2 cellular contexts compared by ENCODE assay signal in the genomic region with DNA sequence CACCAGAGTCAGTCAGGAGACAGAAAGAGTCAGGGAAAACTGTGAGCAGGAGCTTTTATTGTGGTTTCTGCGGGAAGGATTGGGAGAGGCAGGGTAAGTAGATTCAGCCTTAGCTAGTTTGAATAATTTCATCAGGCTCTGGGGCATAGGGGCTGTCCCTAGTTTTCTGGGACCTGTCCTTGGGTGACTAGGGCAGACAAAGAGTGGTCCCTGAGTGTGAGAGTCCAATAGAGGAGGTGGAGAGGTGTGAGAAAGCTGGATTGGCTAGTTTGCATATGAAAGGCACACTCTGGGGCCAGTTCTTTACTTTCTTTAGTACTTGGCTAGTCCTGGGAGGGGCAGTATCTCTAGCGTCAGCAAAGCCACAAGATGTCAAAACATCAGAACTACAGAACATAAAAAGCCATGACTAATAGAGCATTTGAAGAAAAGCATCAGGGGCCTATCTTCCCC.
TF ChIP-seq lines count a peak whose summit lies in the region.

No MANE protein-coding gene starts in this region.

TF ChIP-seq in IMR-90, 13 proteins besides CTCF, POLR2A, EP300 and RAD21:
- TF ChIP-seq MAFK (IDR thresholded peaks at IDR 0.05; ENCODE audit: low read depth, low read length): peak; percentile 37; the same call in 1 of the 2 replicates
- peak; percentile 66 for TF ChIP-seq FOS (IDR thresholded peaks at IDR 0.05; ENCODE audit: low read depth, low read length)
- no peak for TF ChIP-seq CHD1 (IDR thresholded peaks at IDR 0.05; ENCODE audit: low read depth, low read length)
- TF ChIP-seq, protein P1, sequence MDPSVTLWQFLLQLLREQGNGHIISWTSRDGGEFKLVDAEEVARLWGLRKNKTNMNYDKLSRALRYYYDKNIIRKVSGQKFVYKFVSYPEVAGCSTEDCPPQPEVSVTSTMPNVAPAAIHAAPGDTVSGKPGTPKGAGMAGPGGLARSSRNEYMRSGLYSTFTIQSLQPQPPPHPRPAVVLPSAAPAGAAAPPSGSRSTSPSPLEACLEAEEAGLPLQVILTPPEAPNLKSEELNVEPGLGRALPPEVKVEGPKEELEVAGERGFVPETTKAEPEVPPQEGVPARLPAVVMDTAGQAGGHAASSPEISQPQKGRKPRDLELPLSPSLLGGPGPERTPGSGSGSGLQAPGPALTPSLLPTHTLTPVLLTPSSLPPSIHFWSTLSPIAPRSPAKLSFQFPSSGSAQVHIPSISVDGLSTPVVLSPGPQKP (IDR thresholded peaks at IDR 0.05; ENCODE audit: borderline replicate concordance, low read depth, low read length): no peak
- no peak for TF ChIP-seq RCOR1 (IDR thresholded peaks at IDR 0.05; ENCODE audit: insufficient replicate concordance, low read length)
- no peak for TF ChIP-seq NFE2L2 (IDR thresholded peaks at IDR 0.05; ENCODE audit: low read depth, low read length)
- TF ChIP-seq RFX5 (IDR thresholded peaks at IDR 0.05; ENCODE audit: low read depth, low read length): no peak
- peak; percentile 26; the same call in 1 of the 2 replicates for TF ChIP-seq MAZ (IDR thresholded peaks at IDR 0.05; ENCODE audit: borderline replicate concordance, low read depth, low read length)

TF ChIP-seq in K562, 482 proteins besides CTCF, POLR2A, EP300 and RAD21 (continues in another document):
- no peak for TF ChIP-seq IFI16 (CRISPR knock-in tag; IDR thresholded peaks at IDR 0.05)
- TF ChIP-seq, protein P2, sequence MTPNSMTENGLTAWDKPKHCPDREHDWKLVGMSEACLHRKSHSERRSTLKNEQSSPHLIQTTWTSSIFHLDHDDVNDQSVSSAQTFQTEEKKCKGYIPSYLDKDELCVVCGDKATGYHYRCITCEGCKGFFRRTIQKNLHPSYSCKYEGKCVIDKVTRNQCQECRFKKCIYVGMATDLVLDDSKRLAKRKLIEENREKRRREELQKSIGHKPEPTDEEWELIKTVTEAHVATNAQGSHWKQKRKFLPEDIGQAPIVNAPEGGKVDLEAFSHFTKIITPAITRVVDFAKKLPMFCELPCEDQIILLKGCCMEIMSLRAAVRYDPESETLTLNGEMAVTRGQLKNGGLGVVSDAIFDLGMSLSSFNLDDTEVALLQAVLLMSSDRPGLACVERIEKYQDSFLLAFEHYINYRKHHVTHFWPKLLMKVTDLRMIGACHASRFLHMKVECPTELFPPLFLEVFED (CRISPR knock-in tag; conservative IDR thresholded peaks at IDR 0.05): no peak
- TF ChIP-seq, protein P3, sequence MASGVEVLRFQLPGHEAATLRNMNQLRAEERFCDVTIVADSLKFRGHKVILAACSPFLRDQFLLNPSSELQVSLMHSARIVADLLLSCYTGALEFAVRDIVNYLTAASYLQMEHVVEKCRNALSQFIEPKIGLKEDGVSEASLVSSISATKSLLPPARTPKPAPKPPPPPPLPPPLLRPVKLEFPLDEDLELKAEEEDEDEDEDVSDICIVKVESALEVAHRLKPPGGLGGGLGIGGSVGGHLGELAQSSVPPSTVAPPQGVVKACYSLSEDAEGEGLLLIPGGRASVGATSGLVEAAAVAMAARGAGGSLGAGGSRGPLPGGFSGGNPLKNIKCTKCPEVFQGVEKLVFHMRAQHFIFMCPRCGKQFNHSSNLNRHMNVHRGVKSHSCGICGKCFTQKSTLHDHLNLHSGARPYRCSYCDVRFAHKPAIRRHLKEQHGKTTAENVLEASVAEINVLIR (CRISPR knock-in tag; IDR thresholded peaks at IDR 0.05): peak; percentile 68
- TF ChIP-seq, protein P4, sequence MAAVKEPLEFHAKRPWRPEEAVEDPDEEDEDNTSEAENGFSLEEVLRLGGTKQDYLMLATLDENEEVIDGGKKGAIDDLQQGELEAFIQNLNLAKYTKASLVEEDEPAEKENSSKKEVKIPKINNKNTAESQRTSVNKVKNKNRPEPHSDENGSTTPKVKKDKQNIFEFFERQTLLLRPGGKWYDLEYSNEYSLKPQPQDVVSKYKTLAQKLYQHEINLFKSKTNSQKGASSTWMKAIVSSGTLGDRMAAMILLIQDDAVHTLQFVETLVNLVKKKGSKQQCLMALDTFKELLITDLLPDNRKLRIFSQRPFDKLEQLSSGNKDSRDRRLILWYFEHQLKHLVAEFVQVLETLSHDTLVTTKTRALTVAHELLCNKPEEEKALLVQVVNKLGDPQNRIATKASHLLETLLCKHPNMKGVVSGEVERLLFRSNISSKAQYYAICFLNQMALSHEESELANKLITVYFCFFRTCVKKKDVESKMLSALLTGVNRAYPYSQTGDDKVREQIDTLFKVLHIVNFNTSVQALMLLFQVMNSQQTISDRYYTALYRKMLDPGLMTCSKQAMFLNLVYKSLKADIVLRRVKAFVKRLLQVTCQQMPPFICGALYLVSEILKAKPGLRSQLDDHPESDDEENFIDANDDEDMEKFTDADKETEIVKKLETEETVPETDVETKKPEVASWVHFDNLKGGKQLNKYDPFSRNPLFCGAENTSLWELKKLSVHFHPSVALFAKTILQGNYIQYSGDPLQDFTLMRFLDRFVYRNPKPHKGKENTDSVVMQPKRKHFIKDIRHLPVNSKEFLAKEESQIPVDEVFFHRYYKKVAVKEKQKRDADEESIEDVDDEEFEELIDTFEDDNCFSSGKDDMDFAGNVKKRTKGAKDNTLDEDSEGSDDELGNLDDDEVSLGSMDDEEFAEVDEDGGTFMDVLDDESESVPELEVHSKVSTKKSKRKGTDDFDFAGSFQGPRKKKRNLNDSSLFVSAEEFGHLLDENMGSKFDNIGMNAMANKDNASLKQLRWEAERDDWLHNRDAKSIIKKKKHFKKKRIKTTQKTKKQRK (IDR thresholded peaks at IDR 0.05; ENCODE audit: borderline replicate concordance, low read depth, low read length): no peak
- no peak for TF ChIP-seq CBX1 (IDR thresholded peaks at IDR 0.05; ENCODE audit: low read depth)
- TF ChIP-seq MTA1 (IDR thresholded peaks at IDR 0.05; ENCODE audit: borderline replicate concordance): no peak
- no peak for TF ChIP-seq ZFP1 (CRISPR knock-in tag; IDR thresholded peaks at IDR 0.05)
- TF ChIP-seq, protein P5, sequence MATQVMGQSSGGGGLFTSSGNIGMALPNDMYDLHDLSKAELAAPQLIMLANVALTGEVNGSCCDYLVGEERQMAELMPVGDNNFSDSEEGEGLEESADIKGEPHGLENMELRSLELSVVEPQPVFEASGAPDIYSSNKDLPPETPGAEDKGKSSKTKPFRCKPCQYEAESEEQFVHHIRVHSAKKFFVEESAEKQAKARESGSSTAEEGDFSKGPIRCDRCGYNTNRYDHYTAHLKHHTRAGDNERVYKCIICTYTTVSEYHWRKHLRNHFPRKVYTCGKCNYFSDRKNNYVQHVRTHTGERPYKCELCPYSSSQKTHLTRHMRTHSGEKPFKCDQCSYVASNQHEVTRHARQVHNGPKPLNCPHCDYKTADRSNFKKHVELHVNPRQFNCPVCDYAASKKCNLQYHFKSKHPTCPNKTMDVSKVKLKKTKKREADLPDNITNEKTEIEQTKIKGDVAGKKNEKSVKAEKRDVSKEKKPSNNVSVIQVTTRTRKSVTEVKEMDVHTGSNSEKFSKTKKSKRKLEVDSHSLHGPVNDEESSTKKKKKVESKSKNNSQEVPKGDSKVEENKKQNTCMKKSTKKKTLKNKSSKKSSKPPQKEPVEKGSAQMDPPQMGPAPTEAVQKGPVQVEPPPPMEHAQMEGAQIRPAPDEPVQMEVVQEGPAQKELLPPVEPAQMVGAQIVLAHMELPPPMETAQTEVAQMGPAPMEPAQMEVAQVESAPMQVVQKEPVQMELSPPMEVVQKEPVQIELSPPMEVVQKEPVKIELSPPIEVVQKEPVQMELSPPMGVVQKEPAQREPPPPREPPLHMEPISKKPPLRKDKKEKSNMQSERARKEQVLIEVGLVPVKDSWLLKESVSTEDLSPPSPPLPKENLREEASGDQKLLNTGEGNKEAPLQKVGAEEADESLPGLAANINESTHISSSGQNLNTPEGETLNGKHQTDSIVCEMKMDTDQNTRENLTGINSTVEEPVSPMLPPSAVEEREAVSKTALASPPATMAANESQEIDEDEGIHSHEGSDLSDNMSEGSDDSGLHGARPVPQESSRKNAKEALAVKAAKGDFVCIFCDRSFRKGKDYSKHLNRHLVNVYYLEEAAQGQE (CRISPR knock-in tag; IDR thresholded peaks at IDR 0.05; ENCODE audit: low read depth): no peak
- TF ChIP-seq ZFP36 (IDR thresholded peaks at IDR 0.05; ENCODE audit: low read depth, low read length, partially characterized antibody): no peak
- TF ChIP-seq, protein P6, sequence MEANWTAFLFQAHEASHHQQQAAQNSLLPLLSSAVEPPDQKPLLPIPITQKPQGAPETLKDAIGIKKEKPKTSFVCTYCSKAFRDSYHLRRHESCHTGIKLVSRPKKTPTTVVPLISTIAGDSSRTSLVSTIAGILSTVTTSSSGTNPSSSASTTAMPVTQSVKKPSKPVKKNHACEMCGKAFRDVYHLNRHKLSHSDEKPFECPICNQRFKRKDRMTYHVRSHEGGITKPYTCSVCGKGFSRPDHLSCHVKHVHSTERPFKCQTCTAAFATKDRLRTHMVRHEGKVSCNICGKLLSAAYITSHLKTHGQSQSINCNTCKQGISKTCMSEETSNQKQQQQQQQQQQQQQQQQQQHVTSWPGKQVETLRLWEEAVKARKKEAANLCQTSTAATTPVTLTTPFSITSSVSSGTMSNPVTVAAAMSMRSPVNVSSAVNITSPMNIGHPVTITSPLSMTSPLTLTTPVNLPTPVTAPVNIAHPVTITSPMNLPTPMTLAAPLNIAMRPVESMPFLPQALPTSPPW (CRISPR knock-in tag; IDR thresholded peaks at IDR 0.05): peak; percentile 32; the same call in 1 of the 2 replicates
- TF ChIP-seq MTF1 (CRISPR knock-in tag; IDR thresholded peaks at IDR 0.05; ENCODE audit: borderline replicate concordance): no peak
- TF ChIP-seq PPARD (CRISPR knock-in tag; IDR thresholded peaks at IDR 0.05): no peak
- peak; percentile 42; the same call in 1 of the 2 replicates for TF ChIP-seq FOSL1 (tag; conservative IDR thresholded peaks at IDR 0.05)
- TF ChIP-seq HDAC3 (IDR thresholded peaks at IDR 0.05; ENCODE audit: borderline replicate concordance, partially characterized antibody): no peak
- TF ChIP-seq BRF1 (IDR thresholded peaks at IDR 0.05; ENCODE audit: borderline replicate concordance, extremely low read depth, insufficient read length): no peak
- no peak for TF ChIP-seq POLR3A (IDR thresholded peaks at IDR 0.05; ENCODE audit: borderline replicate concordance, extremely low read depth, insufficient read depth, insufficient read length)
- TF ChIP-seq, protein P7, sequence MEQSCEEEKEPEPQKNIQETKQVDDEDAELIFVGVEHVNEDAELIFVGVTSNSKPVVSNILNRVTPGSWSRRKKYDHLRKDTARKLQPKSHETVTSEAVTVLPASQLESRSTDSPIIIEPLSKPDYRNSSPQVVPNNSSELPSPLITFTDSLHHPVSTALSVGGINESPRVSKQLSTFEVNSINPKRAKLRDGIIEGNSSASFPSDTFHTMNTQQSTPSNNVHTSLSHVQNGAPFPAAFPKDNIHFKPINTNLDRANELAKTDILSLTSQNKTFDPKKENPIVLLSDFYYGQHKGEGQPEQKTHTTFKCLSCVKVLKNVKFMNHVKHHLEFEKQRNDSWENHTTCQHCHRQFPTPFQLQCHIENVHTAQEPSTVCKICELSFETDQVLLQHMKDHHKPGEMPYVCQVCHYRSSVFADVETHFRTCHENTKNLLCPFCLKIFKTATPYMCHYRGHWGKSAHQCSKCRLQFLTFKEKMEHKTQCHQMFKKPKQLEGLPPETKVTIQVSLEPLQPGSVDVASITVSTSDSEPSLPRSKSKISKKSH (CRISPR knock-in tag; IDR thresholded peaks at IDR 0.05): no peak
- TF ChIP-seq, protein P8, sequence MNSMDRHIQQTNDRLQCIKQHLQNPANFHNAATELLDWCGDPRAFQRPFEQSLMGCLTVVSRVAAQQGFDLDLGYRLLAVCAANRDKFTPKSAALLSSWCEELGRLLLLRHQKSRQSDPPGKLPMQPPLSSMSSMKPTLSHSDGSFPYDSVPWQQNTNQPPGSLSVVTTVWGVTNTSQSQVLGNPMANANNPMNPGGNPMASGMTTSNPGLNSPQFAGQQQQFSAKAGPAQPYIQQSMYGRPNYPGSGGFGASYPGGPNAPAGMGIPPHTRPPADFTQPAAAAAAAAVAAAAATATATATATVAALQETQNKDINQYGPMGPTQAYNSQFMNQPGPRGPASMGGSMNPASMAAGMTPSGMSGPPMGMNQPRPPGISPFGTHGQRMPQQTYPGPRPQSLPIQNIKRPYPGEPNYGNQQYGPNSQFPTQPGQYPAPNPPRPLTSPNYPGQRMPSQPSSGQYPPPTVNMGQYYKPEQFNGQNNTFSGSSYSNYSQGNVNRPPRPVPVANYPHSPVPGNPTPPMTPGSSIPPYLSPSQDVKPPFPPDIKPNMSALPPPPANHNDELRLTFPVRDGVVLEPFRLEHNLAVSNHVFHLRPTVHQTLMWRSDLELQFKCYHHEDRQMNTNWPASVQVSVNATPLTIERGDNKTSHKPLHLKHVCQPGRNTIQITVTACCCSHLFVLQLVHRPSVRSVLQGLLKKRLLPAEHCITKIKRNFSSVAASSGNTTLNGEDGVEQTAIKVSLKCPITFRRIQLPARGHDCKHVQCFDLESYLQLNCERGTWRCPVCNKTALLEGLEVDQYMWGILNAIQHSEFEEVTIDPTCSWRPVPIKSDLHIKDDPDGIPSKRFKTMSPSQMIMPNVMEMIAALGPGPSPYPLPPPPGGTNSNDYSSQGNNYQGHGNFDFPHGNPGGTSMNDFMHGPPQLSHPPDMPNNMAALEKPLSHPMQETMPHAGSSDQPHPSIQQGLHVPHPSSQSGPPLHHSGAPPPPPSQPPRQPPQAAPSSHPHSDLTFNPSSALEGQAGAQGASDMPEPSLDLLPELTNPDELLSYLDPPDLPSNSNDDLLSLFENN (IDR thresholded peaks at IDR 0.05; ENCODE audit: low read depth in 2 of 2, low read length in 2 of 2): no peak
- TF ChIP-seq CREM (IDR thresholded peaks at IDR 0.05; ENCODE audit: low read depth): peak; percentile 74
- TF ChIP-seq SMAD1 (IDR thresholded peaks at IDR 0.05; ENCODE audit: low read depth, low read length, partially characterized antibody): no peak
- TF ChIP-seq, protein P9, sequence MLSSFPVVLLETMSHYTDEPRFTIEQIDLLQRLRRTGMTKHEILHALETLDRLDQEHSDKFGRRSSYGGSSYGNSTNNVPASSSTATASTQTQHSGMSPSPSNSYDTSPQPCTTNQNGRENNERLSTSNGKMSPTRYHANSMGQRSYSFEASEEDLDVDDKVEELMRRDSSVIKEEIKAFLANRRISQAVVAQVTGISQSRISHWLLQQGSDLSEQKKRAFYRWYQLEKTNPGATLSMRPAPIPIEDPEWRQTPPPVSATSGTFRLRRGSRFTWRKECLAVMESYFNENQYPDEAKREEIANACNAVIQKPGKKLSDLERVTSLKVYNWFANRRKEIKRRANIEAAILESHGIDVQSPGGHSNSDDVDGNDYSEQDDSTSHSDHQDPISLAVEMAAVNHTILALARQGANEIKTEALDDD (IDR thresholded peaks at IDR 0.05): peak; percentile 39; the same call in 1 of the 2 replicates
- no peak for TF ChIP-seq ZNF146 (CRISPR knock-in tag; IDR thresholded peaks at IDR 0.05; ENCODE audit: unreplicated experiment)
- TF ChIP-seq, protein P10, sequence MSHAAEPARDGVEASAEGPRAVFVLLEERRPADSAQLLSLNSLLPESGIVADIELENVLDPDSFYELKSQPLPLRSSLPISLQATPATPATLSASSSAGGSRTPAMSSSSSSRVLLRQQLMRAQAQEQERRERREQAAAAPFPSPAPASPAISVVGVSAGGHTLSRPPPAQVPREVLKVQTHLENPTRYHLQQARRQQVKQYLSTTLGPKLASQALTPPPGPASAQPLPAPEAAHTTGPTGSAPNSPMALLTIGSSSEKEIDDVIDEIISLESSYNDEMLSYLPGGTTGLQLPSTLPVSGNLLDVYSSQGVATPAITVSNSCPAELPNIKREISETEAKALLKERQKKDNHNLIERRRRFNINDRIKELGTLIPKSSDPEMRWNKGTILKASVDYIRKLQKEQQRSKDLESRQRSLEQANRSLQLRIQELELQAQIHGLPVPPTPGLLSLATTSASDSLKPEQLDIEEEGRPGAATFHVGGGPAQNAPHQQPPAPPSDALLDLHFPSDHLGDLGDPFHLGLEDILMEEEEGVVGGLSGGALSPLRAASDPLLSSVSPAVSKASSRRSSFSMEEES (CRISPR knock-in tag; IDR thresholded peaks at IDR 0.05): no peak
